16 cellular contexts compared by ENCODE assay signal in the genomic region with DNA sequence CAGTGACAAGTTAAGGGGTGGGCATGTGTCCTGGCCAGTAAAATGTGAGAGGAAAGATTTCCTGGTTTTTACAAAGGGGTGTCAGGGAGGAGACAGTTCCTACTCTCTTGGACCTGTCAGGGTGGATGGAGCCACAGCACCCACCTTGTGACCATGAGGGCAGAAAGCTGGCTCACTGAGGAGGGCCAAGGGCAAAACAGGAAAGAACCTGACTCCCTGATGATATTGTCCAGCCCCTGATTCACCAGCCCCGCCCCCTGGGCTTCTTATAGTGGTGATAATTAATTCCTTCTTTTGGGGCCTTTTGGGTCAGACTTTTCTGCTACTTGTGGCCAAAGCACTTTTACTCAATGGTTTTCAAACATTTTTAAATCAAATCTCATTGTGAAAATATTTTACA.
DNase-seq lines count a peak whose midpoint lies in the region; ATAC-seq, FAIRE-seq and TF ChIP-seq lines count a peak whose summit lies in the region.
"Had no signal": no experiment of that assay in that cellular context is flagged by ENCODE, and none has a peak within 500 bp of the region (broad histone marks: within the 10 kb centered on the region; RNA-seq: fewer than 3 reads in every experiment).

No MANE protein-coding gene starts in this region.

- H3K36me3 ChIP-seq in heart right ventricle (no peaks in the 10 kb centered on the region), Panc1 (ENCODE audit: control insufficient read depth, insufficient read depth, low read length) (no peaks in the 10 kb centered on the region), tibial artery (no peaks in the 10 kb centered on the region), pancreas (no peaks in the 10 kb centered on the region)

- no peak overlapping the region for H3K27ac ChIP-seq in heart right ventricle
- H3K27ac ChIP-seq in Panc1 (ENCODE audit: low read length) = peak overlapping the region; percentile 100
- H3K27ac ChIP-seq in tibial artery = no peak overlapping the region
- H3K27ac ChIP-seq in pancreas = no peak overlapping the region

- intact Hi-C loops in cardiac septum (cut with DNase I) = no loop called here
- intact Hi-C loops in heart right ventricle (cut with DNase I) = no loop called here
- intact Hi-C loops in Panc1 (cut with micrococcal nuclease; ENCODE audit: unreplicated experiment) = no loop called here
- intact Hi-C loops in tibial artery (cut with DNase I; ENCODE audit: low total_unique reads) = no loop called here
- intact Hi-C loops in pancreas (cut with DNase I) = no loop called here

- no peak overlapping the region for H3K4me3 ChIP-seq in heart right ventricle
- no peak overlapping the region for H3K4me3 ChIP-seq in Panc1 (ENCODE audit: low read depth in 2 of 2, low read length in 2 of 2)
- no peak overlapping the region for H3K4me3 ChIP-seq in tibial artery
- H3K4me3 ChIP-seq in pancreas = no peak overlapping the region

- H3K9me3 ChIP-seq in heart right ventricle (peaks cover 0 to 19% (median 0%) of the 10 kb centered on the region in 11 donors), Panc1 (ENCODE audit: control insufficient read depth, insufficient read depth, low read depth, low read length) (peaks cover 44% of the 10 kb centered on the region; the same call in 1 of the 2 replicates), tibial artery (peaks cover 0 to 6% (median 4%) of the 10 kb centered on the region in 3 donors), pancreas (no peaks in the 10 kb centered on the region)

- no peaks in the 10 kb centered on the region for H3K27me3 ChIP-seq in heart right ventricle
- H3K27me3 ChIP-seq in Panc1 (ENCODE audit: control insufficient read depth, insufficient read depth, low read length) = no peaks in the 10 kb centered on the region
- no peaks in the 10 kb centered on the region for H3K27me3 ChIP-seq in tibial artery
- no peaks in the 10 kb centered on the region for H3K27me3 ChIP-seq in pancreas

- no peak for FAIRE-seq in pancreas (lab: Jason Lieb, UNC)

- H3K4me1 ChIP-seq in heart right ventricle (peaks cover 5 to 43% (median 26%) of the 10 kb centered on the region in 9 donors), Panc1 (ENCODE audit: control insufficient read depth, insufficient read depth, low read length) (peaks cover 40% of the 10 kb centered on the region), tibial artery (peaks cover 0 to 23% (median 14%) of the 10 kb centered on the region in 4 donors), pancreas (peaks cover 0 to 14% (median 14%) of the 10 kb centered on the region in 3 donors)

- no TSS peak for BruUV-seq in Panc1 (replicated peaks; lab: Mats Ljungman, UMichigan)

- 92 to 96% methylated on average over 1 of the region's 1 CpG for WGBS in heart right ventricle, 2 donors
- 82 to 100% methylated on average over 1 of the region's 1 CpG for WGBS in pancreas, 2 donors

- DNase-seq in cardiac septum (ENCODE audit: low spot score) (peak; percentile 44), heart right ventricle (no peak), Panc1 (ENCODE audit: low read depth, low spot score) (no peak), left lobe of liver (ENCODE audit: low spot score) (peak; percentile 14), tibial artery (peak; percentile 19 to 28), NCI-H524 (lab: John Stamatoyannopoulos, UW) (no peak), pancreas (no peak), NCI-H524 treated with DMSO at 0.1 percent for 48 hours (lab: John Stamatoyannopoulos, UW) (no peak)
- DNase-seq: CD8-positive, alpha-beta memory T cell; MM.1S; NCI-H1092; NCI-H1436 treated with DMSO at 0.1 percent for 48 hours; NCI-H2081; NCI-H446 treated with DMSO at 0.1 percent for 48 hours; NCI-H748 treated with DMSO at 0.1 percent for 48 hours; RPMI8226 had no signal

- TF ChIP-seq CTCF in heart right ventricle (IDR thresholded peaks at IDR 0.05) (no peak), Panc1 (IDR thresholded peaks at IDR 0.05) (no peak), tibial artery (IDR thresholded peaks at IDR 0.05) (no peak), pancreas (IDR thresholded peaks at IDR 0.05) (no peak)

- POLR2A ChIA-PET in Panc1 (lab: Charles Lee) = interaction anchor here (0.6 kb wide), 1 partner anchor 390 kb away, joined by 3 read pairs; no protein-coding TSS in a partner anchor

- CTCF ChIA-PET in Panc1 (lab: Charles Lee) = no interaction called here

- ATAC-seq in heart right ventricle (no peak), Panc1 (no peak), left lobe of liver (no peak), pancreas (no peak)

- in situ Hi-C loops in Panc1 (cut with HindIII; ENCODE audit: low pct_unique_long_range_greater_than_20kb, low sequenced_read_pairs) = no loop called here

Comparison
In these comparisons a context has a peak if more than half of its experiments do, and no peak if none do; other contexts are left out.
1. DNase-seq: peak in cardiac septum (single experiment), left lobe of liver (single experiment) and tibial artery (2 of 2); none in heart right ventricle (0 of 2), Panc1 (single experiment), NCI-H524 (0 of 2), pancreas (0 of 6) and NCI-H524 treated with DMSO at 0.1 percent for 48 hours (single experiment).